Comparison of ENCODE assay signal across 43 cellular contexts in genomic region chr1:247848346-247848745, GRCh38. TPM values are rescaled to one million over a fixed set of nuclear protein-coding genes. Genes with fewer than 3 reads are reported as not detected.
"Had no signal": no experiment of that assay in that cellular context is flagged by ENCODE, and none has a peak within 500 bp of the region (broad histone marks: within the 10 kb centered on the region; RNA-seq: fewer than 3 reads in every experiment).

No MANE protein-coding gene starts in this region.

- H3K4me1 ChIP-seq: adrenal gland, ascending aorta, body of pancreas, breast epithelium had no signal

- H3K27ac ChIP-seq: adrenal gland, ascending aorta, body of pancreas, brain microvascular endothelial cell, breast epithelium, cardiac muscle cell had no signal

- DNase-seq: activated effector memory CD4-positive, alpha-beta T cell treated with anti-CD3 and anti-CD28 coated beads, Interleukin-2, amount 50 U/mL, for 16 hours; activated effector memory CD4-positive, alpha-beta T cell treated with Interleukin-2 at 50 U/mL for 16 hours; activated gamma-delta T cell; activated gamma-delta T cell treated with Interleukin-2 at 50 U/mL for 16 hours; activated naive CD4-positive, alpha-beta T cell; activated naive CD4-positive, alpha-beta T cell treated with anti-CD3 and anti-CD28 coated beads for 36 hours; activated naive CD4-positive, alpha-beta T cell treated with anti-CD3 and anti-CD28 coated beads, Interleukin-2, amount 10 ng/mL, durations not matched to agents 7 days and 5 days; activated naive CD4-positive, alpha-beta T cell treated with anti-CD3 and anti-CD28 coated beads, Interleukin-2, amount 50 U/mL, for 16 hours; activated naive CD4-positive, alpha-beta T cell treated with Interleukin-2 at 50 U/mL for 16 hours; activated naive CD8-positive, alpha-beta T cell treated with anti-CD3 and anti-CD28 coated beads for 36 hours; activated naive CD8-positive, alpha-beta T cell treated with anti-CD3 and anti-CD28 coated beads, Interleukin-2, amount 10 ng/mL, durations not matched to agents 7 days and 5 days; activated naive CD8-positive, alpha-beta T cell treated with anti-CD3 and anti-CD28 coated beads, Interleukin-2, amount 50 U/mL, for 24 hours; activated T-cell treated with anti-CD3 and anti-CD28 coated beads, Interleukin-2, amount 50 U/mL, for 24 hours; activated T-cell treated with anti-CD3 and anti-CD28 coated beads, Interleukin-2, amount 50 U/mL, for 4 hours; activated T-cell treated with anti-CD3 and anti-CD28 coated beads, Interleukin-2, amount 50 U/mL, for 48 hours; activated T-cell treated with anti-CD3 and anti-CD28 coated beads, Interleukin-2, amount 50 U/mL, for 72 hours; adrenal gland; amniotic stem cell; amygdala; anterior cingulate cortex; aorta; body of pancreas; brain microvascular endothelial cell; caudate nucleus; central memory CD4-positive, alpha-beta T cell; cerebellar nuclear complex had no signal

- H3K27me3 ChIP-seq: adrenal gland, ascending aorta, body of pancreas, brain microvascular endothelial cell, breast epithelium, cardiac muscle cell had no signal

- H3K27ac Mint-ChIP-seq: activated naive CD4-positive, alpha-beta T cell treated with anti-CD3 and anti-CD28 coated beads for 36 hours; activated naive CD4-positive, alpha-beta T cell treated with anti-CD3 and anti-CD28 coated beads, Interleukin-2, amount 10 ng/mL, durations not matched to agents 7 days and 5 days; activated naive CD4-positive, alpha-beta T cell treated with anti-CD3 and anti-CD28 coated beads, Interleukin-2, amount 50 U/mL, for 24 hours; activated naive CD4-positive, alpha-beta T cell treated with anti-CD3 and anti-CD28 coated beads, Interleukin-2, amount 50 U/mL, for 72 hours; activated naive CD8-positive, alpha-beta T cell; activated naive CD8-positive, alpha-beta T cell treated with anti-CD3 and anti-CD28 coated beads for 36 hours; activated naive CD8-positive, alpha-beta T cell treated with anti-CD3 and anti-CD28 coated beads, Interleukin-2, amount 10 ng/mL, durations not matched to agents 7 days and 5 days; activated naive CD8-positive, alpha-beta T cell treated with anti-CD3 and anti-CD28 coated beads, Interleukin-2, amount 50 U/mL, for 24 hours; activated T-cell treated with anti-CD3 and anti-CD28 coated beads, Interleukin-2, amount 50 U/mL, for 24 hours; activated T-cell treated with anti-CD3 and anti-CD28 coated beads, Interleukin-2, amount 50 U/mL, for 72 hours; activated T-helper 1 cell treated with anti-CD3 and anti-CD28 coated beads, Interleukin-12 subunit alpha, Interleukin-12 subunit beta, Interleukin-2, Interleukin-4 antibody, amounts not matched to agents 30 ng/mL and 10 ng/mL and 1 ng/mL, durations not matched to agents 14 hours and 24 hours and 36 hours; activated T-helper 17 cell treated with anti-CD3 and anti-CD28 coated beads, Interleukin-2, amount 50 U/mL, for 72 hours; activated T-helper 2 cell treated with anti-CD3 and anti-CD28 coated beads, Interferon-gamma antibody, Interleukin-2, Interleukin-4, amounts not matched to agents 10 μg/mL and 5 μg/mL and 100 μg/mL, durations not matched to agents 14 hours and 24 hours and 36 hours; brain had no signal

- H3K9me3 ChIP-seq: adrenal gland, ascending aorta, body of pancreas, breast epithelium had no signal

- H3K27me3 Mint-ChIP-seq: activated naive CD4-positive, alpha-beta T cell treated with anti-CD3 and anti-CD28 coated beads, Interleukin-2, amount 10 ng/mL, durations not matched to agents 7 days and 5 days; activated naive CD8-positive, alpha-beta T cell treated with anti-CD3 and anti-CD28 coated beads for 36 hours had no signal

- H3K36me3 ChIP-seq: adrenal gland, ascending aorta, brain microvascular endothelial cell, breast epithelium, cardiac muscle cell had no signal

- H3K4me1 Mint-ChIP-seq: activated naive CD4-positive, alpha-beta T cell treated with anti-CD3 and anti-CD28 coated beads, Interleukin-2, amount 10 ng/mL, durations not matched to agents 7 days and 5 days; activated naive CD4-positive, alpha-beta T cell treated with anti-CD3 and anti-CD28 coated beads, Interleukin-2, amount 50 U/mL, for 24 hours; activated naive CD8-positive, alpha-beta T cell treated with anti-CD3 and anti-CD28 coated beads for 36 hours; activated naive CD8-positive, alpha-beta T cell treated with anti-CD3 and anti-CD28 coated beads, Interleukin-2, amount 10 ng/mL, durations not matched to agents 7 days and 5 days; activated naive CD8-positive, alpha-beta T cell treated with anti-CD3 and anti-CD28 coated beads, Interleukin-2, amount 50 U/mL, for 24 hours; activated T-helper 17 cell treated with anti-CD3 and anti-CD28 coated beads, Interleukin-2, amount 50 U/mL, for 72 hours; brain; central memory CD8-positive, alpha-beta T cell had no signal

- FAIRE-seq: astrocyte, bronchial epithelial cell had no signal

- H3K4me3 ChIP-seq: adrenal gland, ascending aorta, body of pancreas, breast epithelium, cardiac muscle cell had no signal

- ATAC-seq: activated naive CD4-positive, alpha-beta T cell treated with anti-CD3 and anti-CD28 coated beads, Interleukin-2, amount 50 U/mL, for 72 hours; activated naive CD8-positive, alpha-beta T cell treated with anti-CD3 and anti-CD28 coated beads, Interleukin-2, amount 50 U/mL, for 24 hours; activated T-cell treated with anti-CD3 and anti-CD28 coated beads, Interleukin-2, amount 50 U/mL, for 4 hours; activated T-cell treated with anti-CD3 and anti-CD28 coated beads, Interleukin-2, amount 50 U/mL, for 72 hours; activated T-helper 17 cell treated with anti-CD3 and anti-CD28 coated beads, Interleukin-2, amount 50 U/mL, for 72 hours; body of pancreas had no signal

- H3K9me3 Mint-ChIP-seq: activated naive CD4-positive, alpha-beta T cell treated with anti-CD3 and anti-CD28 coated beads, Interleukin-2, amount 10 ng/mL, durations not matched to agents 7 days and 5 days; activated naive CD4-positive, alpha-beta T cell treated with anti-CD3 and anti-CD28 coated beads, Interleukin-2, amount 50 U/mL, for 24 hours; activated naive CD4-positive, alpha-beta T cell treated with anti-CD3 and anti-CD28 coated beads, Interleukin-2, amount 50 U/mL, for 72 hours; activated naive CD8-positive, alpha-beta T cell treated with anti-CD3 and anti-CD28 coated beads for 36 hours; activated naive CD8-positive, alpha-beta T cell treated with anti-CD3 and anti-CD28 coated beads, Interleukin-2, amount 10 ng/mL, durations not matched to agents 7 days and 5 days; activated naive CD8-positive, alpha-beta T cell treated with anti-CD3 and anti-CD28 coated beads, Interleukin-2, amount 50 U/mL, for 24 hours; activated T-cell treated with anti-CD3 and anti-CD28 coated beads, Interleukin-2, amount 50 U/mL, for 24 hours; activated T-cell treated with anti-CD3 and anti-CD28 coated beads, Interleukin-2, amount 50 U/mL, for 4 hours; activated T-helper 1 cell treated with anti-CD3 and anti-CD28 coated beads, Interleukin-12 subunit alpha, Interleukin-12 subunit beta, Interleukin-2, Interleukin-4 antibody, amounts not matched to agents 30 ng/mL and 10 ng/mL and 1 ng/mL, durations not matched to agents 14 hours and 24 hours and 36 hours; activated T-helper 17 cell treated with anti-CD3 and anti-CD28 coated beads, Interleukin-2, amount 50 U/mL, for 72 hours; activated T-helper 2 cell treated with anti-CD3 and anti-CD28 coated beads, Interferon-gamma antibody, Interleukin-2, Interleukin-4, amounts not matched to agents 10 μg/mL and 5 μg/mL and 100 μg/mL, durations not matched to agents 14 hours and 24 hours and 36 hours; central memory CD8-positive, alpha-beta T cell had no signal

- H3K4me3 Mint-ChIP-seq: activated naive CD4-positive, alpha-beta T cell treated with anti-CD3 and anti-CD28 coated beads for 36 hours; activated naive CD4-positive, alpha-beta T cell treated with anti-CD3 and anti-CD28 coated beads, Interleukin-2, amount 10 ng/mL, durations not matched to agents 7 days and 5 days; activated naive CD4-positive, alpha-beta T cell treated with anti-CD3 and anti-CD28 coated beads, Interleukin-2, amount 50 U/mL, for 24 hours; activated naive CD8-positive, alpha-beta T cell; activated naive CD8-positive, alpha-beta T cell treated with anti-CD3 and anti-CD28 coated beads for 36 hours; activated naive CD8-positive, alpha-beta T cell treated with anti-CD3 and anti-CD28 coated beads, Interleukin-2, amount 10 ng/mL, durations not matched to agents 7 days and 5 days; activated naive CD8-positive, alpha-beta T cell treated with anti-CD3 and anti-CD28 coated beads, Interleukin-2, amount 50 U/mL, for 24 hours; activated T-cell treated with anti-CD3 and anti-CD28 coated beads, Interleukin-2, amount 50 U/mL, for 24 hours; activated T-cell treated with anti-CD3 and anti-CD28 coated beads, Interleukin-2, amount 50 U/mL, for 4 hours; activated T-cell treated with anti-CD3 and anti-CD28 coated beads, Interleukin-2, amount 50 U/mL, for 72 hours; activated T-helper 1 cell treated with anti-CD3 and anti-CD28 coated beads, Interleukin-12 subunit alpha, Interleukin-12 subunit beta, Interleukin-2, Interleukin-4 antibody, amounts not matched to agents 30 ng/mL and 10 ng/mL and 1 ng/mL, durations not matched to agents 14 hours and 24 hours and 36 hours; activated T-helper 17 cell treated with anti-CD3 and anti-CD28 coated beads, Interleukin-2, amount 50 U/mL, for 72 hours; brain; central memory CD8-positive, alpha-beta T cell had no signal

- H3K36me3 Mint-ChIP-seq: activated naive CD4-positive, alpha-beta T cell treated with anti-CD3 and anti-CD28 coated beads, Interleukin-2, amount 10 ng/mL, durations not matched to agents 7 days and 5 days; activated naive CD4-positive, alpha-beta T cell treated with anti-CD3 and anti-CD28 coated beads, Interleukin-2, amount 50 U/mL, for 24 hours; activated naive CD4-positive, alpha-beta T cell treated with anti-CD3 and anti-CD28 coated beads, Interleukin-2, amount 50 U/mL, for 72 hours; activated naive CD8-positive, alpha-beta T cell; activated naive CD8-positive, alpha-beta T cell treated with anti-CD3 and anti-CD28 coated beads for 36 hours; activated naive CD8-positive, alpha-beta T cell treated with anti-CD3 and anti-CD28 coated beads, Interleukin-2, amount 10 ng/mL, durations not matched to agents 7 days and 5 days; brain had no signal

RNA-seq across cellular contexts. Expression of gene OR11L1, which starts 6.7 kb away (rescaled TPM):
- total RNA-seq: activated naive CD4-positive, alpha-beta T cell treated with anti-CD3 and anti-CD28 coated beads for 36 hours; activated naive CD4-positive, alpha-beta T cell treated with anti-CD3 and anti-CD28 coated beads, Interleukin-2, amount 50 U/mL, for 72 hours; activated naive CD8-positive, alpha-beta T cell treated with anti-CD3 and anti-CD28 coated beads for 36 hours; activated naive CD8-positive, alpha-beta T cell treated with anti-CD3 and anti-CD28 coated beads, Interleukin-2, amount 10 ng/mL, durations not matched to agents 7 days and 5 days; activated T-cell treated with anti-CD3 and anti-CD28 coated beads, Interleukin-2, amount 50 U/mL, for 4 hours; activated T-cell treated with anti-CD3 and anti-CD28 coated beads, Interleukin-2, amount 50 U/mL, for 72 hours; activated T-helper 1 cell treated with anti-CD3 and anti-CD28 coated beads, Interleukin-12 subunit alpha, Interleukin-12 subunit beta, Interleukin-2, Interleukin-4 antibody, amounts not matched to agents 30 ng/mL and 10 ng/mL and 1 ng/mL, durations not matched to agents 14 hours and 24 hours and 36 hours; activated T-helper 17 cell treated with anti-CD3 and anti-CD28 coated beads, Interleukin-2, amount 50 U/mL, for 72 hours; activated T-helper 2 cell treated with anti-CD3 and anti-CD28 coated beads, Interferon-gamma antibody, Interleukin-2, Interleukin-4, amounts not matched to agents 10 μg/mL and 5 μg/mL and 100 μg/mL, durations not matched to agents 14 hours and 24 hours and 36 hours; adrenal gland; aorta; ascending aorta; astrocyte; body of pancreas; breast epithelium; bronchial epithelial cell; cardiac muscle cell; cardiac septum; cerebellum; chondrocyte had no signal
- polyA plus RNA-seq: adipose tissue, adrenal gland, aorta, cardiac muscle cell had no signal

RNA-seq across cellular contexts. Expression of gene TRIM58, which starts 8.6 kb away (rescaled TPM):
- total RNA-seq: bronchial epithelial cell had no signal

RNA-seq across cellular contexts. Expression of gene OR14A16, which starts 24.4 kb away (rescaled TPM):
- total RNA-seq: activated naive CD4-positive, alpha-beta T cell treated with anti-CD3 and anti-CD28 coated beads for 36 hours; activated naive CD4-positive, alpha-beta T cell treated with anti-CD3 and anti-CD28 coated beads, Interleukin-2, amount 50 U/mL, for 72 hours; activated naive CD8-positive, alpha-beta T cell treated with anti-CD3 and anti-CD28 coated beads for 36 hours; activated naive CD8-positive, alpha-beta T cell treated with anti-CD3 and anti-CD28 coated beads, Interleukin-2, amount 10 ng/mL, durations not matched to agents 7 days and 5 days; activated T-cell treated with anti-CD3 and anti-CD28 coated beads, Interleukin-2, amount 50 U/mL, for 4 hours; activated T-cell treated with anti-CD3 and anti-CD28 coated beads, Interleukin-2, amount 50 U/mL, for 72 hours; activated T-helper 1 cell treated with anti-CD3 and anti-CD28 coated beads, Interleukin-12 subunit alpha, Interleukin-12 subunit beta, Interleukin-2, Interleukin-4 antibody, amounts not matched to agents 30 ng/mL and 10 ng/mL and 1 ng/mL, durations not matched to agents 14 hours and 24 hours and 36 hours; activated T-helper 17 cell treated with anti-CD3 and anti-CD28 coated beads, Interleukin-2, amount 50 U/mL, for 72 hours; activated T-helper 2 cell treated with anti-CD3 and anti-CD28 coated beads, Interferon-gamma antibody, Interleukin-2, Interleukin-4, amounts not matched to agents 10 μg/mL and 5 μg/mL and 100 μg/mL, durations not matched to agents 14 hours and 24 hours and 36 hours; adrenal gland; aorta; ascending aorta; astrocyte; body of pancreas; breast epithelium; bronchial epithelial cell; cardiac muscle cell; cardiac septum; cerebellum; chondrocyte had no signal
- polyA plus RNA-seq: adipose tissue, adrenal gland, aorta, cardiac muscle cell had no signal

RNA-seq across cellular contexts. Expression of gene OR2W3, which starts 47.0 kb away (rescaled TPM):
- total RNA-seq: activated naive CD4-positive, alpha-beta T cell treated with anti-CD3 and anti-CD28 coated beads for 36 hours; activated naive CD4-positive, alpha-beta T cell treated with anti-CD3 and anti-CD28 coated beads, Interleukin-2, amount 50 U/mL, for 72 hours; activated naive CD8-positive, alpha-beta T cell treated with anti-CD3 and anti-CD28 coated beads for 36 hours; activated naive CD8-positive, alpha-beta T cell treated with anti-CD3 and anti-CD28 coated beads, Interleukin-2, amount 10 ng/mL, durations not matched to agents 7 days and 5 days; activated T-cell treated with anti-CD3 and anti-CD28 coated beads, Interleukin-2, amount 50 U/mL, for 4 hours; activated T-cell treated with anti-CD3 and anti-CD28 coated beads, Interleukin-2, amount 50 U/mL, for 72 hours; activated T-helper 1 cell treated with anti-CD3 and anti-CD28 coated beads, Interleukin-12 subunit alpha, Interleukin-12 subunit beta, Interleukin-2, Interleukin-4 antibody, amounts not matched to agents 30 ng/mL and 10 ng/mL and 1 ng/mL, durations not matched to agents 14 hours and 24 hours and 36 hours; activated T-helper 17 cell treated with anti-CD3 and anti-CD28 coated beads, Interleukin-2, amount 50 U/mL, for 72 hours; activated T-helper 2 cell treated with anti-CD3 and anti-CD28 coated beads, Interferon-gamma antibody, Interleukin-2, Interleukin-4, amounts not matched to agents 10 μg/mL and 5 μg/mL and 100 μg/mL, durations not matched to agents 14 hours and 24 hours and 36 hours; ascending aorta; bronchial epithelial cell; cardiac septum; chondrocyte had no signal
- polyA plus RNA-seq: aorta had no signal
